In the genomic region with DNA sequence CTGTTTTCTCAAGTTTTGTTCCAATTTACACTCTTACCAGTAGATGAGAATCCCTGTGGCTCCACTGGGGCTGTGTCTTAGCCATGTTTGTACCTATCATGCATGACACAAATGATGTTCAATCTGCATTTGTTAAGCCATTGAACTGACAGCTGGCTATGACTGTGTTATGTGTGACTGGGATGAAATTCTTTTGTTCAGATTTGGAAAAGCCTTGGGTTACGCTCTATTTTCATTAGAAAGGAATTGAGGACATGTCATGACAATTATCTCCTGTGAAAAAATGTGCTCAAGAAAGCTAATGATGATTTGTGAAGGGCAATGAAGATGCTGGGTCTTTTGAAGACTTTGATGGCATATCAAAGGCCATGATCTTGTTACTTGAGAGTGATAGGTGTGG, we compare ENCODE assay signal across 38 cellular contexts.
"Had no signal": no experiment of that assay in that cellular context is flagged by ENCODE, and none has a peak within 500 bp of the region (broad histone marks: within the 10 kb centered on the region; RNA-seq: fewer than 3 reads in every experiment).

No MANE protein-coding gene starts in this region.

- ATAC-seq: activated naive CD4-positive, alpha-beta T cell treated with anti-CD3 and anti-CD28 coated beads, Interleukin-2, amount 50 U/mL, for 72 hours; activated naive CD8-positive, alpha-beta T cell treated with anti-CD3 and anti-CD28 coated beads, Interleukin-2, amount 50 U/mL, for 24 hours; activated T-cell treated with anti-CD3 and anti-CD28 coated beads, Interleukin-2, amount 50 U/mL, for 4 hours; activated T-cell treated with anti-CD3 and anti-CD28 coated beads, Interleukin-2, amount 50 U/mL, for 72 hours; activated T-helper 17 cell treated with anti-CD3 and anti-CD28 coated beads, Interleukin-2, amount 50 U/mL, for 72 hours; body of pancreas had no signal

- H3K27ac Mint-ChIP-seq: activated naive CD4-positive, alpha-beta T cell treated with anti-CD3 and anti-CD28 coated beads for 36 hours; activated naive CD4-positive, alpha-beta T cell treated with anti-CD3 and anti-CD28 coated beads, Interleukin-2, amount 10 ng/mL, durations not matched to agents 7 days and 5 days; activated naive CD4-positive, alpha-beta T cell treated with anti-CD3 and anti-CD28 coated beads, Interleukin-2, amount 50 U/mL, for 24 hours; activated naive CD4-positive, alpha-beta T cell treated with anti-CD3 and anti-CD28 coated beads, Interleukin-2, amount 50 U/mL, for 72 hours; activated naive CD8-positive, alpha-beta T cell; activated naive CD8-positive, alpha-beta T cell treated with anti-CD3 and anti-CD28 coated beads for 36 hours; activated naive CD8-positive, alpha-beta T cell treated with anti-CD3 and anti-CD28 coated beads, Interleukin-2, amount 10 ng/mL, durations not matched to agents 7 days and 5 days; activated naive CD8-positive, alpha-beta T cell treated with anti-CD3 and anti-CD28 coated beads, Interleukin-2, amount 50 U/mL, for 24 hours; activated T-cell treated with anti-CD3 and anti-CD28 coated beads, Interleukin-2, amount 50 U/mL, for 24 hours; activated T-cell treated with anti-CD3 and anti-CD28 coated beads, Interleukin-2, amount 50 U/mL, for 72 hours; activated T-helper 1 cell treated with anti-CD3 and anti-CD28 coated beads, Interleukin-12 subunit alpha, Interleukin-12 subunit beta, Interleukin-2, Interleukin-4 antibody, amounts not matched to agents 30 ng/mL and 10 ng/mL and 1 ng/mL, durations not matched to agents 14 hours and 24 hours and 36 hours; activated T-helper 17 cell treated with anti-CD3 and anti-CD28 coated beads, Interleukin-2, amount 50 U/mL, for 72 hours; activated T-helper 2 cell treated with anti-CD3 and anti-CD28 coated beads, Interferon-gamma antibody, Interleukin-2, Interleukin-4, amounts not matched to agents 10 μg/mL and 5 μg/mL and 100 μg/mL, durations not matched to agents 14 hours and 24 hours and 36 hours; brain had no signal

- DNase-seq: activated effector memory CD4-positive, alpha-beta T cell treated with anti-CD3 and anti-CD28 coated beads, Interleukin-2, amount 50 U/mL, for 16 hours; activated effector memory CD4-positive, alpha-beta T cell treated with Interleukin-2 at 50 U/mL for 16 hours; activated gamma-delta T cell; activated gamma-delta T cell treated with Interleukin-2 at 50 U/mL for 16 hours; activated naive CD4-positive, alpha-beta T cell; activated naive CD4-positive, alpha-beta T cell treated with anti-CD3 and anti-CD28 coated beads for 36 hours; activated naive CD4-positive, alpha-beta T cell treated with anti-CD3 and anti-CD28 coated beads, Interleukin-2, amount 10 ng/mL, durations not matched to agents 7 days and 5 days; activated naive CD4-positive, alpha-beta T cell treated with anti-CD3 and anti-CD28 coated beads, Interleukin-2, amount 50 U/mL, for 16 hours; activated naive CD4-positive, alpha-beta T cell treated with Interleukin-2 at 50 U/mL for 16 hours; activated naive CD8-positive, alpha-beta T cell treated with anti-CD3 and anti-CD28 coated beads for 36 hours; activated naive CD8-positive, alpha-beta T cell treated with anti-CD3 and anti-CD28 coated beads, Interleukin-2, amount 10 ng/mL, durations not matched to agents 7 days and 5 days; activated naive CD8-positive, alpha-beta T cell treated with anti-CD3 and anti-CD28 coated beads, Interleukin-2, amount 50 U/mL, for 24 hours; activated T-cell treated with anti-CD3 and anti-CD28 coated beads, Interleukin-2, amount 50 U/mL, for 1 hour; activated T-cell treated with anti-CD3 and anti-CD28 coated beads, Interleukin-2, amount 50 U/mL, for 24 hours; activated T-cell treated with anti-CD3 and anti-CD28 coated beads, Interleukin-2, amount 50 U/mL, for 4 hours; activated T-cell treated with anti-CD3 and anti-CD28 coated beads, Interleukin-2, amount 50 U/mL, for 48 hours; activated T-cell treated with anti-CD3 and anti-CD28 coated beads, Interleukin-2, amount 50 U/mL, for 72 hours; adrenal gland; amniotic stem cell; amygdala; anterior cingulate cortex; aorta; body of pancreas; brain microvascular endothelial cell; caudate nucleus; central memory CD4-positive, alpha-beta T cell; cerebellar nuclear complex had no signal

- H3K4me1 Mint-ChIP-seq: activated naive CD4-positive, alpha-beta T cell treated with anti-CD3 and anti-CD28 coated beads, Interleukin-2, amount 10 ng/mL, durations not matched to agents 7 days and 5 days; activated naive CD4-positive, alpha-beta T cell treated with anti-CD3 and anti-CD28 coated beads, Interleukin-2, amount 50 U/mL, for 24 hours; activated naive CD8-positive, alpha-beta T cell treated with anti-CD3 and anti-CD28 coated beads for 36 hours; activated naive CD8-positive, alpha-beta T cell treated with anti-CD3 and anti-CD28 coated beads, Interleukin-2, amount 10 ng/mL, durations not matched to agents 7 days and 5 days; activated naive CD8-positive, alpha-beta T cell treated with anti-CD3 and anti-CD28 coated beads, Interleukin-2, amount 50 U/mL, for 24 hours; activated T-helper 17 cell treated with anti-CD3 and anti-CD28 coated beads, Interleukin-2, amount 50 U/mL, for 72 hours; central memory CD8-positive, alpha-beta T cell had no signal

- H3K27me3 ChIP-seq: adrenal gland, ascending aorta, body of pancreas, brain microvascular endothelial cell, breast epithelium, cardiac muscle cell had no signal

- H3K9me3 Mint-ChIP-seq: activated naive CD4-positive, alpha-beta T cell treated with anti-CD3 and anti-CD28 coated beads, Interleukin-2, amount 50 U/mL, for 24 hours had no signal

- H3K36me3 ChIP-seq: adrenal gland, ascending aorta, brain microvascular endothelial cell, breast epithelium, cardiac muscle cell had no signal

- H3K4me3 ChIP-seq: adrenal gland, ascending aorta, body of pancreas, breast epithelium, cardiac muscle cell had no signal

- H3K27me3 Mint-ChIP-seq: activated naive CD4-positive, alpha-beta T cell treated with anti-CD3 and anti-CD28 coated beads, Interleukin-2, amount 10 ng/mL, durations not matched to agents 7 days and 5 days; activated naive CD4-positive, alpha-beta T cell treated with anti-CD3 and anti-CD28 coated beads, Interleukin-2, amount 50 U/mL, for 24 hours; activated naive CD8-positive, alpha-beta T cell treated with anti-CD3 and anti-CD28 coated beads, Interleukin-2, amount 10 ng/mL, durations not matched to agents 7 days and 5 days; central memory CD8-positive, alpha-beta T cell had no signal

- H3K4me3 Mint-ChIP-seq: activated naive CD4-positive, alpha-beta T cell treated with anti-CD3 and anti-CD28 coated beads for 36 hours; activated naive CD4-positive, alpha-beta T cell treated with anti-CD3 and anti-CD28 coated beads, Interleukin-2, amount 10 ng/mL, durations not matched to agents 7 days and 5 days; activated naive CD4-positive, alpha-beta T cell treated with anti-CD3 and anti-CD28 coated beads, Interleukin-2, amount 50 U/mL, for 24 hours; activated naive CD8-positive, alpha-beta T cell; activated naive CD8-positive, alpha-beta T cell treated with anti-CD3 and anti-CD28 coated beads for 36 hours; activated naive CD8-positive, alpha-beta T cell treated with anti-CD3 and anti-CD28 coated beads, Interleukin-2, amount 10 ng/mL, durations not matched to agents 7 days and 5 days; activated naive CD8-positive, alpha-beta T cell treated with anti-CD3 and anti-CD28 coated beads, Interleukin-2, amount 50 U/mL, for 24 hours; activated T-cell treated with anti-CD3 and anti-CD28 coated beads, Interleukin-2, amount 50 U/mL, for 24 hours; activated T-cell treated with anti-CD3 and anti-CD28 coated beads, Interleukin-2, amount 50 U/mL, for 4 hours; activated T-cell treated with anti-CD3 and anti-CD28 coated beads, Interleukin-2, amount 50 U/mL, for 72 hours; activated T-helper 1 cell treated with anti-CD3 and anti-CD28 coated beads, Interleukin-12 subunit alpha, Interleukin-12 subunit beta, Interleukin-2, Interleukin-4 antibody, amounts not matched to agents 30 ng/mL and 10 ng/mL and 1 ng/mL, durations not matched to agents 14 hours and 24 hours and 36 hours; activated T-helper 17 cell treated with anti-CD3 and anti-CD28 coated beads, Interleukin-2, amount 50 U/mL, for 72 hours; brain; central memory CD8-positive, alpha-beta T cell had no signal

- H3K4me1 ChIP-seq: adrenal gland, ascending aorta, body of pancreas, breast epithelium had no signal

- H3K9me3 ChIP-seq: adrenal gland, ascending aorta, body of pancreas, breast epithelium had no signal

- H3K27ac ChIP-seq: adrenal gland, ascending aorta, body of pancreas, brain microvascular endothelial cell, breast epithelium, cardiac muscle cell had no signal

- H3K36me3 Mint-ChIP-seq: activated naive CD4-positive, alpha-beta T cell treated with anti-CD3 and anti-CD28 coated beads, Interleukin-2, amount 10 ng/mL, durations not matched to agents 7 days and 5 days; activated naive CD4-positive, alpha-beta T cell treated with anti-CD3 and anti-CD28 coated beads, Interleukin-2, amount 50 U/mL, for 24 hours; activated naive CD4-positive, alpha-beta T cell treated with anti-CD3 and anti-CD28 coated beads, Interleukin-2, amount 50 U/mL, for 72 hours; activated naive CD8-positive, alpha-beta T cell; activated naive CD8-positive, alpha-beta T cell treated with anti-CD3 and anti-CD28 coated beads for 36 hours; activated naive CD8-positive, alpha-beta T cell treated with anti-CD3 and anti-CD28 coated beads, Interleukin-2, amount 10 ng/mL, durations not matched to agents 7 days and 5 days; brain had no signal
